14 cellular contexts compared by ENCODE assay signal in genomic region chr10:102997998-102998397, GRCh38.
DNase-seq lines count a peak whose midpoint lies in the region; ATAC-seq, FAIRE-seq and TF ChIP-seq lines count a peak whose summit lies in the region.
"Had no signal": no experiment of that assay in that cellular context is flagged by ENCODE, and none has a peak within 500 bp of the region (broad histone marks: within the 10 kb centered on the region; RNA-seq: fewer than 3 reads in every experiment).

No MANE protein-coding gene starts in this region.

- TF ChIP-seq CTCF in GM12865 (IDR thresholded peaks at IDR 0.05; ENCODE audit: insufficient read depth, low read depth, low read length, missing control alignments) (no peak), bronchial epithelial cell (IDR thresholded peaks at IDR 0.05; ENCODE audit: insufficient read depth, low read length, severe bottlenecking) (no peak)

- no peak overlapping the region for H3K4me3 ChIP-seq in GM12865 (ENCODE audit: low read depth, low read length)
- no peak overlapping the region for H3K4me3 ChIP-seq in bronchial epithelial cell (ENCODE audit: low read depth, low read length)
- H3K4me3 ChIP-seq: BLaER1 treated with 17β-estradiol and CSF1 and Interleukin-3, amounts not matched to agents 10 nM and 100 nM had no signal

- FAIRE-seq in bronchial epithelial cell (lab: Jason Lieb, UNC): no peak

- H3K36me3 ChIP-seq in bronchial epithelial cell (ENCODE audit: control insufficient read depth, insufficient read depth, low read length): no peaks in the 10 kb centered on the region
- H3K36me3 ChIP-seq: BLaER1 treated with 17β-estradiol and CSF1 and Interleukin-3, amounts not matched to agents 10 nM and 100 nM had no signal

- DNase-seq in GM12865 (ENCODE audit: low read depth): peak; percentile 49
- peak; percentile 29 for DNase-seq in GM19240 (ENCODE audit: insufficient read length, low spot score)
- peak; percentile 66 for DNase-seq in bronchial epithelial cell (ENCODE audit: low read depth)
- DNase-seq in NCI-H446 (lab: John Stamatoyannopoulos, UW): no peak
- DNase-seq in NCI-H128 (lab: John Stamatoyannopoulos, UW; ENCODE audit: unreplicated experiment): no peak
- no peak for DNase-seq in effector CD4-positive, alpha-beta T cell
- DNase-seq: activated CD8-positive, alpha-beta memory T cell treated with anti-CD3 and anti-CD28 coated beads for 24 hours; DMS79; effector memory CD8-positive, alpha-beta T cell; NCI-H2171 treated with DMSO at 0.1 percent for 48 hours; stimulated activated naive CD4-positive, alpha-beta T cell treated with Interleukin-2 at 50 U/mL for 16 hours had no signal

- ATAC-seq in HG03378 (IDR thresholded peaks at IDR 0.05; ENCODE audit: unreplicated experiment) (peak; percentile 74), GM18907 (IDR thresholded peaks at IDR 0.05; ENCODE audit: unreplicated experiment) (no peak)
- ATAC-seq: effector memory CD8-positive, alpha-beta T cell had no signal

- H3K27me3 ChIP-seq in bronchial epithelial cell (ENCODE audit: control insufficient read depth, insufficient read depth, low read length): no peaks in the 10 kb centered on the region
- H3K27me3 ChIP-seq: BLaER1 treated with 17β-estradiol and CSF1 and Interleukin-3, amounts not matched to agents 10 nM and 100 nM had no signal

Comparison
In these comparisons a context has a peak if more than half of its experiments do, and no peak if none do; other contexts are left out.
1. DNase-seq: peak in GM12865 (single experiment), GM19240 (single experiment) and bronchial epithelial cell (single experiment); none in NCI-H446 (0 of 2), NCI-H128 (single experiment) and effector CD4-positive, alpha-beta T cell (single experiment).